Comparison of ENCODE assay signal across 14 cellular contexts in the genomic region with DNA sequence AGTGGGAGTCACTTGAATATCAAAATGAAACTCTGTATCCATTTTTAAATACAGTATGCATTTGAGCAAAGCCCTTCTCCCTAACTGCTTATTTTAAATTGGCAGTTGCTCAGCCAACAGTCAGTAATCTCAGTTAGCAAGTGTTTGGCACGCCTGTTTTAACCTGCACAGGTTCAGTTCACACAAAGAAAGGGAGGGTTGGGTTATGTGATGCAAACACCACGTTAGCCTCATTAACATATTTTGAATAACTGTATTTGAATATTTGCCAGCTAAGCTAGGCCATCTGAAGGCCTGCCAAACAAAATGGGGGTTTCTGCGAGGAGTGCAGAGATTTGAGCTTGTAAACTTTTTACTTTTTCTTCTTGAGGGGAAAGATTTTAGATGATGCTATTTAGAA. TPM values are rescaled to one million over a fixed set of nuclear protein-coding genes. Genes with fewer than 3 reads are reported as not detected.
A peak's percentile ranks its signal among the peaks of the same experiment; 100 is the strongest.
DNase-seq lines count a peak whose midpoint lies in the region; ATAC-seq and TF ChIP-seq lines count a peak whose summit lies in the region.
"Had no signal": no experiment of that assay in that cellular context is flagged by ENCODE, and none has a peak within 500 bp of the region (broad histone marks: within the 10 kb centered on the region; RNA-seq: fewer than 3 reads in every experiment).

No MANE protein-coding gene starts in this region.

- intact Hi-C loops in mammary epithelial cell (cut with micrococcal nuclease): no loop called here
- intact Hi-C loops in mucosa of descending colon (cut with DNase I, micrococcal nuclease): no loop called here

- no peak overlapping the region for H3K9ac ChIP-seq in BLaER1 treated with 17β-estradiol and CSF1 and Interleukin-3, amounts not matched to agents 10 nM and 100 nM
- H3K9ac ChIP-seq in Loucy (ENCODE audit: low read depth, low read length, poor library complexity, severe bottlenecking) (no peak overlapping the region), mammary epithelial cell (ENCODE audit: insufficient read depth, low read length) (peak overlapping the region; percentile 7)

- TF ChIP-seq CTCF in Loucy (conservative IDR thresholded peaks at IDR 0.05; ENCODE audit: low read length): no peak
- TF ChIP-seq CTCF in mammary epithelial cell (conservative IDR thresholded peaks at IDR 0.05 in 1 of 2, IDR thresholded peaks at IDR 0.05 in 1 of 2; ENCODE audit: extremely low read depth in 1 of 2, insufficient read depth in 1 of 2, low read depth in 1 of 2, low read length in 2 of 2): no peak
- no peak for TF ChIP-seq CTCF in mucosa of descending colon (IDR thresholded peaks at IDR 0.05)

- H3K27me3 ChIP-seq in BLaER1 treated with 17β-estradiol and CSF1 and Interleukin-3, amounts not matched to agents 10 nM and 100 nM: no peaks in the 10 kb centered on the region
- H3K27me3 ChIP-seq in Loucy (ENCODE audit: insufficient read depth, low read length, poor library complexity, severe bottlenecking) (no peaks in the 10 kb centered on the region), mammary epithelial cell (ENCODE audit: insufficient read depth, low read length) (no peaks in the 10 kb centered on the region)

- in situ Hi-C loops in mammary epithelial cell (cut with MboI; ENCODE audit: low sequenced_read_pairs in 2 of 2): no loop called here

- H2AFZ ChIP-seq in Loucy (ENCODE audit: low read length) (no peak overlapping the region), mammary epithelial cell (ENCODE audit: low read depth, low read length) (no peak overlapping the region)

- H3K27ac ChIP-seq in BLaER1 treated with 17β-estradiol and CSF1 and Interleukin-3, amounts not matched to agents 10 nM and 100 nM: peak overlapping the region in 3 of 11 experiments; percentile 89 to 94 (median 90); a peak in 3 of 22 replicates
- peak overlapping the region; percentile 94 for H3K27ac ChIP-seq in mammary epithelial cell (ENCODE audit: insufficient read depth, low read depth, low read length)
- H3K27ac ChIP-seq: SK-N-MC had no signal

- no TSS peak for BruUV-seq in mammary epithelial cell (replicated peaks; lab: Mats Ljungman, UMichigan)

- DNase-seq in mammary epithelial cell (peak; percentile 75), mucosa of descending colon (peak in 1 of 3 donors; percentile 42), EL (no peak), dermis blood vessel endothelial cell (no peak), T1000 (lab: John Stamatoyannopoulos, UW) (no peak)
- no peak for DNase-seq in NK-92 treated with Interleukin-12 subunit alpha and Interleukin-12 subunit beta, amount 100 ng/mL, for 24 hours (lab: John Stamatoyannopoulos, UW)
- DNase-seq: effector CD4-positive, alpha-beta T cell; GF-D8; NCI-H187; stimulated activated CD4-positive, alpha-beta T cell treated with anti-CD3 and anti-CD28 coated beads, Interleukin-2, amount 100 ng/mL, for 48 hours; substantia nigra had no signal

- peak; percentile 13 for ATAC-seq in mucosa of descending colon

- dilution Hi-C loops in mammary epithelial cell (cut with HindIII; ENCODE audit: low sequenced_read_pairs): no loop called here

- H3K4me3 ChIP-seq in BLaER1 treated with 17β-estradiol and CSF1 and Interleukin-3, amounts not matched to agents 10 nM and 100 nM: no peak overlapping the region
- H3K4me3 ChIP-seq in Loucy (ENCODE audit: low read length, poor library complexity, severe bottlenecking) (no peak overlapping the region), mammary epithelial cell (replicated peaks in 1 of 3; ENCODE audit: insufficient read depth in 1 of 3, low read depth in 2 of 3, low read length in 3 of 3) (no peak overlapping the region), mucosa of descending colon (no peak overlapping the region)
- H3K4me3 ChIP-seq: SK-N-MC had no signal

- peak overlapping the region in 8 of 11 experiments; percentile 10 to 90 (median 36); a peak in 11 of 22 replicates for H3K4me2 ChIP-seq in BLaER1 treated with 17β-estradiol and CSF1 and Interleukin-3, amounts not matched to agents 10 nM and 100 nM
- peak overlapping the region; percentile 12 for H3K4me2 ChIP-seq in Loucy (ENCODE audit: low read depth, low read length, poor library complexity, severe bottlenecking)
- peak overlapping the region; percentile 59 for H3K4me2 ChIP-seq in mammary epithelial cell (ENCODE audit: insufficient read depth, low read depth, low read length)

- 14% methylated on average over 3 of the region's 3 CpGs for WGBS in mammary epithelial cell (ENCODE audit: low coverage, missing lambda C conversion rate)

- H3F3A ChIP-seq in Loucy (ENCODE audit: low read depth): peaks cover 12% of the 10 kb centered on the region; the same call in 1 of the 2 replicates

- peaks cover 62 to 91% (median 77%) of the 10 kb centered on the region in 10 experiments for H3K4me1 ChIP-seq in BLaER1 treated with 17β-estradiol and CSF1 and Interleukin-3, amounts not matched to agents 10 nM and 100 nM
- H3K4me1 ChIP-seq in Loucy (ENCODE audit: insufficient read depth, low read length, poor library complexity, severe bottlenecking) (peaks cover 73% of the 10 kb centered on the region), mammary epithelial cell (ENCODE audit: insufficient read depth, low read length) (peaks cover 78% of the 10 kb centered on the region), mucosa of descending colon (ENCODE audit: low read depth) (peaks cover 64% of the 10 kb centered on the region)

- H3K79me2 ChIP-seq in Loucy (ENCODE audit: insufficient read depth, low read length) (peaks cover 76% of the 10 kb centered on the region), mammary epithelial cell (ENCODE audit: insufficient read depth, low read length) (peaks cover 69% of the 10 kb centered on the region)

- H4K20me1 ChIP-seq in BLaER1 treated with 17β-estradiol and CSF1 and Interleukin-3, amounts not matched to agents 10 nM and 100 nM: peaks cover 0 to 32% (median 9%) of the 10 kb centered on the region in 11 experiments; a peak in 11 of 22 replicates
- H4K20me1 ChIP-seq in Loucy (ENCODE audit: insufficient read depth, low read length, poor library complexity, severe bottlenecking): peaks cover 7% of the 10 kb centered on the region
- no peaks in the 10 kb centered on the region for H4K20me1 ChIP-seq in mammary epithelial cell (ENCODE audit: insufficient read depth, low read length)

- no peaks in the 10 kb centered on the region for H3K9me2 ChIP-seq in Loucy (replicated peaks; ENCODE audit: low read depth, low read length)

- CTCF ChIA-PET in mammary epithelial cell (lab: Charles Lee; ENCODE audit: low non-redundant PET): no interaction called here

- H3K9me3 ChIP-seq in BLaER1 treated with 17β-estradiol and CSF1 and Interleukin-3, amounts not matched to agents 10 nM and 100 nM (replicated peaks in 1 of 11): no peaks in the 10 kb centered on the region
- H3K9me3 ChIP-seq in Loucy (ENCODE audit: insufficient read depth, low read depth, low read length) (no peaks in the 10 kb centered on the region), mammary epithelial cell (replicated peaks; ENCODE audit: insufficient read depth, low read length) (no peaks in the 10 kb centered on the region), mucosa of descending colon (no peaks in the 10 kb centered on the region)

- peaks cover 0 to 13% (median 1%) of the 10 kb centered on the region in 11 experiments; a peak in 7 of 22 replicates for H3K36me3 ChIP-seq in BLaER1 treated with 17β-estradiol and CSF1 and Interleukin-3, amounts not matched to agents 10 nM and 100 nM
- H3K36me3 ChIP-seq in Loucy (ENCODE audit: insufficient read depth, low read length): no peaks in the 10 kb centered on the region
- H3K36me3 ChIP-seq in mammary epithelial cell (ENCODE audit: insufficient read depth, low read length): no peaks in the 10 kb centered on the region
- H3K36me3 ChIP-seq in mucosa of descending colon (ENCODE audit: low read depth): no peaks in the 10 kb centered on the region

RNA-seq across cellular contexts. Expression of gene GAB1, which starts 19.8 kb away (rescaled TPM):
- total RNA-seq in mammary epithelial cell (10 to 100 TPM; 20.5 to 20.7 TPM), mucosa of descending colon (100 to 1,000 TPM in 1 of 3 donors, 10 to 100 TPM in 2; 62.3 to 104 (median 84.0) TPM), dermis blood vessel endothelial cell (25.8 and 34.5 TPM in 2 replicates)
- polyA plus RNA-seq in mammary epithelial cell: 9.1 TPM
- 67.3 TPM for polyA minus RNA-seq in mammary epithelial cell
